10 cellular contexts compared by ENCODE assay signal in genomic region chr2:197258580-197258979, GRCh38. TPM values are rescaled to one million over a fixed set of nuclear protein-coding genes. Genes with fewer than 3 reads are reported as not detected.
DNase-seq lines count a peak whose midpoint lies in the region; ATAC-seq and TF ChIP-seq lines count a peak whose summit lies in the region.
"Had no signal": no experiment of that assay in that cellular context is flagged by ENCODE, and none has a peak within 500 bp of the region (broad histone marks: within the 10 kb centered on the region; RNA-seq: fewer than 3 reads in every experiment).

No MANE protein-coding gene starts in this region.

- peaks cover 37% of the 10 kb centered on the region for H3K36me3 Mint-ChIP-seq in activated CD8-positive, alpha-beta memory T cell treated with anti-CD3 and anti-CD28 coated beads, Interleukin-2, amount 10 ng/mL, durations not matched to agents 7 days and 5 days
- peaks cover 22% of the 10 kb centered on the region for H3K36me3 Mint-ChIP-seq in central memory CD8-positive, alpha-beta T cell (ENCODE audit: insufficient read depth)
- H3K36me3 Mint-ChIP-seq in stimulated activated naive B cell treated with anti-CD40 and anti-IgM and Interleukin-4, amounts not matched to agents 10 μg/mL and 1 μg/mL and 100 μg/mL, for 72 hours, result peaks cover 11 to 28% of the 10 kb centered on the region in 2 donors

- H3K27me3 ChIP-seq in thyroid gland, result no peaks in the 10 kb centered on the region
- H3K27me3 ChIP-seq: left lung, right lobe of liver had no signal

- intact Hi-C loops in thyroid gland (cut with DNase I), result no loop called here

- no peaks in the 10 kb centered on the region for H3K9me3 ChIP-seq in thyroid gland
- H3K9me3 ChIP-seq: left lung, right lobe of liver had no signal

- CTCF ChIA-PET in activated CD8-positive, alpha-beta memory T cell treated with anti-CD3 and anti-CD28 coated beads, Interleukin-2, amount 10 ng/mL, durations not matched to agents 7 days and 5 days (lab: Charles Lee), result interaction anchor here (1.0 kb wide), 2 partner anchors 10 to 49 kb away, joined by 3 read pairs; no protein-coding TSS in a partner anchor

- H3K27ac Mint-ChIP-seq in activated CD8-positive, alpha-beta memory T cell treated with anti-CD3 and anti-CD28 coated beads, Interleukin-2, amount 10 ng/mL, durations not matched to agents 7 days and 5 days, result peak overlapping the region; percentile 86
- peak overlapping the region; percentile 96 for H3K27ac Mint-ChIP-seq in central memory CD8-positive, alpha-beta T cell (ENCODE audit: low read depth)
- H3K27ac Mint-ChIP-seq in stimulated activated naive B cell treated with anti-CD40 and anti-IgM and Interleukin-4, amounts not matched to agents 10 μg/mL and 1 μg/mL and 100 μg/mL, for 72 hours, result peak overlapping the region; percentile 86

- no peak overlapping the region for H3K4me3 ChIP-seq in thyroid gland (replicated peaks in 1 of 3)
- H3K4me3 ChIP-seq: left lung, right lobe of liver had no signal

- H3K36me3 ChIP-seq in thyroid gland, result no peaks in the 10 kb centered on the region
- H3K36me3 ChIP-seq: left lung, right lobe of liver had no signal

- H3K4me3 Mint-ChIP-seq in activated CD8-positive, alpha-beta memory T cell treated with anti-CD3 and anti-CD28 coated beads, Interleukin-2, amount 10 ng/mL, durations not matched to agents 7 days and 5 days, result peak overlapping the region; percentile 48
- H3K4me3 Mint-ChIP-seq in central memory CD8-positive, alpha-beta T cell, result peak overlapping the region; percentile 52
- H3K4me3 Mint-ChIP-seq in stimulated activated naive B cell treated with anti-CD40 and anti-IgM and Interleukin-4, amounts not matched to agents 10 μg/mL and 1 μg/mL and 100 μg/mL, for 72 hours, result peak overlapping the region; percentile 20 to 48

- no peaks in the 10 kb centered on the region for H3K4me1 ChIP-seq in thyroid gland

- no peak for TF ChIP-seq POLR2A in thyroid gland (IDR thresholded peaks at IDR 0.05)

- WGBS in thyroid gland, 2 donors, result 86 to 93% methylated on average over 2 of the region's 2 CpGs

- H3K4me1 Mint-ChIP-seq in activated CD8-positive, alpha-beta memory T cell treated with anti-CD3 and anti-CD28 coated beads, Interleukin-2, amount 10 ng/mL, durations not matched to agents 7 days and 5 days, result peaks cover 83% of the 10 kb centered on the region
- peaks cover 81% of the 10 kb centered on the region for H3K4me1 Mint-ChIP-seq in central memory CD8-positive, alpha-beta T cell
- H3K4me1 Mint-ChIP-seq in stimulated activated naive B cell treated with anti-CD40 and anti-IgM and Interleukin-4, amounts not matched to agents 10 μg/mL and 1 μg/mL and 100 μg/mL, for 72 hours, result peaks cover 60 to 81% of the 10 kb centered on the region in 2 donors

- H3K9me3 Mint-ChIP-seq in activated CD8-positive, alpha-beta memory T cell treated with anti-CD3 and anti-CD28 coated beads, Interleukin-2, amount 10 ng/mL, durations not matched to agents 7 days and 5 days (ENCODE audit: low read depth), result no peaks in the 10 kb centered on the region
- H3K9me3 Mint-ChIP-seq in central memory CD8-positive, alpha-beta T cell, result no peaks in the 10 kb centered on the region
- no peaks in the 10 kb centered on the region for H3K9me3 Mint-ChIP-seq in stimulated activated naive B cell treated with anti-CD40 and anti-IgM and Interleukin-4, amounts not matched to agents 10 μg/mL and 1 μg/mL and 100 μg/mL, for 72 hours

- H3K27ac ChIP-seq in thyroid gland, result no peak overlapping the region
- H3K27ac ChIP-seq: right lobe of liver had no signal

- TF ChIP-seq CTCF in thyroid gland (IDR thresholded peaks at IDR 0.05), result no peak

- peak; percentile 1 for ATAC-seq in activated CD8-positive, alpha-beta memory T cell treated with anti-CD3 and anti-CD28 coated beads, Interleukin-2, amount 10 ng/mL, durations not matched to agents 7 days and 5 days
- peak; percentile 34 for ATAC-seq in central memory CD8-positive, alpha-beta T cell (replicated peaks; ENCODE audit: extremely low read depth, poor library complexity, severe bottlenecking)
- peak; percentile 10 to 28 for ATAC-seq in stimulated activated naive B cell treated with anti-CD40 and anti-IgM and Interleukin-4, amounts not matched to agents 10 μg/mL and 1 μg/mL and 100 μg/mL, for 72 hours (replicated peaks)
- ATAC-seq: left lung had no signal

- no peak for DNase-seq in activated CD8-positive, alpha-beta memory T cell treated with anti-CD3 and anti-CD28 coated beads, Interleukin-2, amount 10 ng/mL, durations not matched to agents 7 days and 5 days
- DNase-seq in activated CD8-positive, alpha-beta memory T cell treated with anti-CD3 and anti-CD28 coated beads for 24 hours, result no peak
- DNase-seq in NOMO-1 treated with dmso at 0.1 percent for 144 hours (lab: John Stamatoyannopoulos, UW; ENCODE audit: unreplicated experiment) (peak; percentile 91), NCI-H524 (lab: John Stamatoyannopoulos, UW) (no peak), NCI-H2081 (lab: John Stamatoyannopoulos, UW) (no peak), thyroid gland (no peak)
- DNase-seq in central memory CD8-positive, alpha-beta T cell (ENCODE audit: low spot score in 2 of 2), result no peak
- DNase-seq in stimulated activated naive B cell treated with anti-CD40 and anti-IgM and Interleukin-4, amounts not matched to agents 10 μg/mL and 1 μg/mL and 100 μg/mL, for 72 hours, result no peak
- DNase-seq: left lung, right lobe of liver had no signal

- H3K27me3 Mint-ChIP-seq in activated CD8-positive, alpha-beta memory T cell treated with anti-CD3 and anti-CD28 coated beads, Interleukin-2, amount 10 ng/mL, durations not matched to agents 7 days and 5 days, result no peaks in the 10 kb centered on the region
- H3K27me3 Mint-ChIP-seq in central memory CD8-positive, alpha-beta T cell, result no peaks in the 10 kb centered on the region
- no peaks in the 10 kb centered on the region for H3K27me3 Mint-ChIP-seq in stimulated activated naive B cell treated with anti-CD40 and anti-IgM and Interleukin-4, amounts not matched to agents 10 μg/mL and 1 μg/mL and 100 μg/mL, for 72 hours

RNA-seq across cellular contexts. Expression of gene ANKRD44, which starts 52.0 kb away (rescaled TPM):
- total RNA-seq in activated CD8-positive, alpha-beta memory T cell treated with anti-CD3 and anti-CD28 coated beads, Interleukin-2, amount 10 ng/mL, durations not matched to agents 7 days and 5 days, result 100 to 1,000 TPM; 210 to 249 TPM
- total RNA-seq in thyroid gland, result 10 to 100 TPM; 11.0 to 25.8 (median 23.9) TPM

Comparison
In these comparisons a context has a peak if more than half of its experiments do, and no peak if none do; other contexts are left out.
1. RNA of gene ANKRD44, which starts 52.0 kb away (total RNA-seq): 210 to 249 TPM in activated CD8-positive, alpha-beta memory T cell treated with anti-CD3 and anti-CD28 coated beads, Interleukin-2, amount 10 ng/mL, durations not matched to agents 7 days and 5 days; 11.0 to 25.8 TPM in thyroid gland; every median in the first group is over 4 times any median in the second.
2. Peak in every context shown above with its lines, with median percentiles within 50 percentile points of each other: ATAC-seq, H3K27ac Mint-ChIP-seq and H3K4me3 Mint-ChIP-seq.